ENCODE assay signal across 20 cellular contexts in the genomic region with DNA sequence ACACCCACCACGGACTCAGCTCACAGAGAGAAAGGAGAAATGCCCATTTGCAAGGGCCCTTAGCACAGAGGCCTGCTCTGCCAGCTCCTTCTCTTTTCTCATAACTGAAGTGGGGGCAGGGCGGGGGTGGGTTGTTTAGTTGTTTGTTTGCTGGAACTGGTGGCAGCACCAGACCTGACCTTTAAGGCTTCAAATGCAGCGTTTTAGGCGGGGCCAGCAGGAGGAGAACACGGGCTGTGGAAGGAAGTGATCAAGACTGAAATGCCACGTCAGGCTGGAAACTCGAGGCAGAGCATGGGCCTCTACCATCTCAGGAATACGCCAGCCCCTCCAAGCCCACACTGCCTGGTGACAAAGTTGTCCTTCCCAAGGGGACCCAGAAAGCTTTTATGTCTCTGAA.
"Had no signal": no experiment of that assay in that cellular context is flagged by ENCODE, and none has a peak within 500 bp of the region (broad histone marks: within the 10 kb centered on the region; RNA-seq: fewer than 3 reads in every experiment).

No MANE protein-coding gene starts in this region.

- H3K9me3 Mint-ChIP-seq: activated T-cell treated with anti-CD3 and anti-CD28 coated beads, Interleukin-2, amount 50 U/mL, for 72 hours; brain; central memory CD8-positive, alpha-beta T cell had no signal

- DNase-seq: activated B cell treated with CpG ODN at 0.5 μM for 24 hours; activated CD4-positive, alpha-beta T cell treated with anti-CD3 and anti-CD28 coated beads for 1 hour; activated CD8-positive, alpha-beta memory T cell treated with anti-CD3 and anti-CD28 coated beads, Interleukin-2, amount 50 U/mL, for 4 hours; activated effector memory CD4-positive, alpha-beta T cell treated with Interleukin-2 at 50 U/mL for 16 hours; activated naive CD4-positive, alpha-beta T cell; amygdala; MM.1S; NCI-H1105; NCI-H1436; NCI-H1694 treated with DMSO at 0.1 percent for 48 hours; NCI-H2029 treated with DMSO at 0.1 percent for 48 hours; NCI-H345; NCI-H510A; NCI-H526 treated with DMSO at 0.1 percent for 48 hours; NCI-H82 had no signal

- H3K27ac Mint-ChIP-seq: activated B cell treated with CpG ODN at 0.5 μM for 24 hours; activated naive CD8-positive, alpha-beta T cell; activated T-cell treated with anti-CD3 and anti-CD28 coated beads, Interleukin-2, amount 50 U/mL, for 72 hours; brain had no signal

- H3K4me3 Mint-ChIP-seq: activated B cell treated with CpG ODN at 0.5 μM for 24 hours; activated naive CD8-positive, alpha-beta T cell; activated T-cell treated with anti-CD3 and anti-CD28 coated beads, Interleukin-2, amount 50 U/mL, for 72 hours; brain; central memory CD8-positive, alpha-beta T cell had no signal

- H3K36me3 Mint-ChIP-seq: activated naive CD8-positive, alpha-beta T cell; brain had no signal

- H3K4me1 Mint-ChIP-seq: activated B cell treated with CpG ODN at 0.5 μM for 24 hours had no signal

- H3K27me3 Mint-ChIP-seq: activated naive CD8-positive, alpha-beta T cell had no signal

- H3K4me3 ChIP-seq: SK-N-MC had no signal

- H3K27ac ChIP-seq: SK-N-MC had no signal
